1 cellular context compared by ENCODE assay signal in genomic region chr14:101216725-101217463, GRCh38.
TF ChIP-seq lines count a peak whose summit lies in the region.

No MANE protein-coding gene starts in this region.

TF ChIP-seq in HepG2, 621 proteins besides CTCF, POLR2A, EP300 and RAD21 (continued from another document and continues in another):
- TF ChIP-seq TRIM24 (CRISPR knock-in tag; IDR thresholded peaks at IDR 0.05) (peak; percentile 75; the same call in 1 of the 2 replicates), NFYB (CRISPR knock-in tag; IDR thresholded peaks at IDR 0.05) (no peak), FOXJ3 (CRISPR knock-in tag; IDR thresholded peaks at IDR 0.05; ENCODE audit: borderline replicate concordance) (peak; percentile 47; the same call in 1 of the 2 replicates), ZMYM3 (CRISPR knock-in tag; IDR thresholded peaks at IDR 0.05) (no peak), ZSCAN21 (CRISPR knock-in tag; IDR thresholded peaks at IDR 0.05; ENCODE audit: borderline replicate concordance) (no peak), ZNF782 (CRISPR knock-in tag; IDR thresholded peaks at IDR 0.05; ENCODE audit: borderline replicate concordance) (no peak), HOXA3 (CRISPR knock-in tag; IDR thresholded peaks at IDR 0.05) (peak; percentile 47; the same call in 1 of the 2 replicates), ZNF275 (CRISPR knock-in tag; IDR thresholded peaks at IDR 0.05; ENCODE audit: borderline replicate concordance) (no peak), ZNF761 (CRISPR knock-in tag; conservative IDR thresholded peaks at IDR 0.05) (no peak), ETV5 (CRISPR knock-in tag; IDR thresholded peaks at IDR 0.05; ENCODE audit: borderline replicate concordance) (peak; percentile 60; the same call in 1 of the 2 replicates), SAP130 (CRISPR knock-in tag; IDR thresholded peaks at IDR 0.05; ENCODE audit: low read depth) (peak; percentile 47; the same call in 1 of the 2 replicates), ARNT2 (CRISPR knock-in tag; IDR thresholded peaks at IDR 0.05; ENCODE audit: low read depth) (no peak), YEATS4 (CRISPR knock-in tag; IDR thresholded peaks at IDR 0.05; ENCODE audit: borderline replicate concordance) (0 out of 2 replicates have a peak, but pooled peaks have one; percentile 32), GATAD1 (CRISPR knock-in tag; IDR thresholded peaks at IDR 0.05) (0 out of 2 replicates have a peak, but pooled peaks have one; percentile 33), FOXP4 (CRISPR knock-in tag; IDR thresholded peaks at IDR 0.05) (peak; percentile 56), ZMYM2 (CRISPR knock-in tag; IDR thresholded peaks at IDR 0.05) (0 out of 2 replicates have a peak, but pooled peaks have one; percentile 22), RXRB (CRISPR knock-in tag; IDR thresholded peaks at IDR 0.05; ENCODE audit: borderline replicate concordance) (peak; percentile 8; the same call in 1 of the 2 replicates), ZNF276 (CRISPR knock-in tag; IDR thresholded peaks at IDR 0.05; ENCODE audit: low read depth) (no peak), ZNF256 (CRISPR knock-in tag; conservative IDR thresholded peaks at IDR 0.05) (no peak), ELF1 (CRISPR knock-in tag; IDR thresholded peaks at IDR 0.05) (0 out of 2 replicates have a peak, but pooled peaks have one; percentile 26), SNAPC4 (CRISPR knock-in tag; IDR thresholded peaks at IDR 0.05) (no peak), ZNF598 (CRISPR knock-in tag; IDR thresholded peaks at IDR 0.05; ENCODE audit: borderline replicate concordance) (0 out of 2 replicates have a peak, but pooled peaks have one; percentile 51), MEF2D (CRISPR knock-in tag; IDR thresholded peaks at IDR 0.05) (0 out of 2 replicates have a peak, but pooled peaks have one; percentile 35), ZNF644 (CRISPR knock-in tag; IDR thresholded peaks at IDR 0.05; ENCODE audit: low read depth) (peak; percentile 69; the same call in 1 of the 2 replicates), JUND (CRISPR knock-in tag; IDR thresholded peaks at IDR 0.05) (no peak), ESRRA (CRISPR knock-in tag; IDR thresholded peaks at IDR 0.05; ENCODE audit: low read depth) (0 out of 2 replicates have a peak, but pooled peaks have one; percentile 35), PHF21A (CRISPR knock-in tag; IDR thresholded peaks at IDR 0.05) (no peak), MXD1 (CRISPR knock-in tag; IDR thresholded peaks at IDR 0.05) (no peak), ZSCAN29 (CRISPR knock-in tag; conservative IDR thresholded peaks at IDR 0.05) (no peak), ZNF687 (CRISPR knock-in tag; IDR thresholded peaks at IDR 0.05) (no peak; the same call in 1 of the 2 replicates), FOXK1 (CRISPR knock-in tag; IDR thresholded peaks at IDR 0.05; ENCODE audit: borderline replicate concordance, low read depth) (peak; percentile 49; the same call in 1 of the 2 replicates), PLSCR1 (CRISPR knock-in tag; IDR thresholded peaks at IDR 0.05; ENCODE audit: borderline replicate concordance) (no peak), ZNF770 (CRISPR knock-in tag; IDR thresholded peaks at IDR 0.05) (no peak), ZNF563 (CRISPR knock-in tag; IDR thresholded peaks at IDR 0.05) (peak; percentile 95), RARA (CRISPR knock-in tag; IDR thresholded peaks at IDR 0.05) (peak; percentile 69), HNRNPK (IDR thresholded peaks at IDR 0.05; ENCODE audit: low read depth, low read length, poor library complexity, severe bottlenecking) (no peak), ZGPAT (CRISPR knock-in tag; IDR thresholded peaks at IDR 0.05) (peak; percentile 46; the same call in 1 of the 2 replicates), ZBTB7B (CRISPR knock-in tag; IDR thresholded peaks at IDR 0.05) (peak; percentile 68; the same call in 1 of the 2 replicates), ZNF703 (CRISPR knock-in tag; IDR thresholded peaks at IDR 0.05; ENCODE audit: borderline replicate concordance) (no peak), HNF4A (CRISPR knock-in tag; IDR thresholded peaks at IDR 0.05) (peak; percentile 84), KAT7 (CRISPR knock-in tag; IDR thresholded peaks at IDR 0.05; ENCODE audit: borderline replicate concordance) (no peak), TCF7 (IDR thresholded peaks at IDR 0.05; ENCODE audit: low read depth) (peak; percentile 57), YEATS2 (CRISPR knock-in tag; IDR thresholded peaks at IDR 0.05; ENCODE audit: borderline replicate concordance) (no peak), HMG20A (CRISPR knock-in tag; IDR thresholded peaks at IDR 0.05; ENCODE audit: borderline replicate concordance) (peak; percentile 53; the same call in 1 of the 2 replicates)
